Comparison of ENCODE assay signal across 14 cellular contexts in the genomic region with DNA sequence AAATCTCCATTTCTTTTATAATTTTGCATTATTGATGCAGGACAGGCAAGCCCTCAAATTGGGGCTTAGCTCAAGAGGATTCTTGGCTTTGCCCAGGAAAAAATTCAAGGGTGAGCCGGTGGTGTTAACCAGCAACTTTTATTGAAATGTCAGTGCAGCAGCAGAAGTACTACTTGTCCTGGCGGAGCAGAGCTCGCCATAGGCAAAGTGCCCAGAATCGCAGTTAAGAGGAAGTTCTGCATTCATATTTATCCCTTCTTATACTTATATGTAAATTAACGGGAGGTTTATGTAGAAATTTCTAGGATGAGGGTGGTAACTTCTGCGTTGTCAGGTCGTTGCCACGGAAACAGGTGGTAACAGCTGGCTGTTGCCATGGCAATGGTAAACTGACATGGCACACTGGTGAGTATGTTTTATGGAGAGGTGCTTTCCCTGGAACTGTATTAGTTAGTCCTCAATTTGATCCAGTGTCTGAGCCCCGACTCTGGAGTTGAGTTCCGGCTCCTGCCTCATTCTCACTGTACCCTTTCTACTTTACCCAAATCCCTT.
A peak's percentile ranks its signal among the peaks of the same experiment; 100 is the strongest.
DNase-seq lines count a peak whose midpoint lies in the region; ATAC-seq and TF ChIP-seq lines count a peak whose summit lies in the region.
"Had no signal": no experiment of that assay in that cellular context is flagged by ENCODE, and none has a peak within 500 bp of the region (broad histone marks: within the 10 kb centered on the region; RNA-seq: fewer than 3 reads in every experiment).

No MANE protein-coding gene starts in this region.

- H3K4me3 Mint-ChIP-seq in stimulated activated naive CD8-positive, alpha-beta T cell treated with anti-CD3 and anti-CD28 coated beads, Interleukin-15, amount 100 ng/mL, for 72 hours: no peak overlapping the region
- H3K4me3 Mint-ChIP-seq: stimulated activated effector memory CD8-positive, alpha-beta T cell treated with anti-CD3 and anti-CD28 coated beads, Interleukin-12 subunit alpha, Interleukin-12 subunit beta, amount 100 ng/mL, for 72 hours had no signal

- H3K4me3 ChIP-seq in kidney epithelial cell (ENCODE audit: low read depth, low read length) (no peak overlapping the region), adrenal gland (no peak overlapping the region)

- peaks cover 0 to 6% (median 0%) of the 10 kb centered on the region in 3 donors for H3K9me3 ChIP-seq in adrenal gland (replicated peaks in 1 of 3)

- peak; percentile 9 for DNase-seq in COR-L47 (lab: John Stamatoyannopoulos, UW)
- DNase-seq in NCI-H1092 (lab: John Stamatoyannopoulos, UW): peak; percentile 52
- DNase-seq in cerebellar cortex (ENCODE audit: low spot score): peak; percentile 4
- peak; percentile 0 for DNase-seq in kidney epithelial cell (ENCODE audit: low read depth)
- DNase-seq in adrenal gland: no peak
- DNase-seq in left colon: no peak
- no peak for DNase-seq in stimulated activated naive CD8-positive, alpha-beta T cell treated with anti-CD3 and anti-CD28 coated beads, Interleukin-15, amount 100 ng/mL, for 72 hours
- DNase-seq: activated T-cell treated with anti-CD3 and anti-CD28 coated beads, Interleukin-2, amount 50 U/mL, for 1 hour; DMS79 treated with DMSO at 0.1 percent for 48 hours; NCI-H1417 treated with DMSO at 0.1 percent for 48 hours; stimulated activated CD4-positive, alpha-beta T cell treated with anti-CD3 and anti-CD28 coated beads, Interleukin-2, amount 100 ng/mL, for 48 hours had no signal

- H3K4me1 ChIP-seq in adrenal gland (replicated peaks in 1 of 2): no peaks in the 10 kb centered on the region

- ATAC-seq in left colon (no peak), HG02610 (IDR thresholded peaks at IDR 0.05; ENCODE audit: unreplicated experiment) (no peak)
- no peak for ATAC-seq in stimulated activated naive CD8-positive, alpha-beta T cell treated with anti-CD3 and anti-CD28 coated beads, Interleukin-15, amount 100 ng/mL, for 72 hours
- ATAC-seq: HCT116; stimulated activated effector memory CD8-positive, alpha-beta T cell treated with anti-CD3 and anti-CD28 coated beads, Interleukin-12 subunit alpha, Interleukin-12 subunit beta, amount 100 ng/mL, for 72 hours had no signal

- no peaks in the 10 kb centered on the region for H3K4me1 Mint-ChIP-seq in stimulated activated naive CD8-positive, alpha-beta T cell treated with anti-CD3 and anti-CD28 coated beads, Interleukin-15, amount 100 ng/mL, for 72 hours
- H3K4me1 Mint-ChIP-seq: stimulated activated effector memory CD8-positive, alpha-beta T cell treated with anti-CD3 and anti-CD28 coated beads, Interleukin-12 subunit alpha, Interleukin-12 subunit beta, amount 100 ng/mL, for 72 hours had no signal

- H3K27me3 ChIP-seq in kidney epithelial cell (ENCODE audit: control insufficient read depth, insufficient read depth, low read length) (no peaks in the 10 kb centered on the region), adrenal gland (no peaks in the 10 kb centered on the region)

- intact Hi-C loops in adrenal gland (cut with DNase I): no loop called here
- intact Hi-C loops in left colon (cut with DNase I, micrococcal nuclease): no loop called here

- H3K9me3 Mint-ChIP-seq in stimulated activated naive CD8-positive, alpha-beta T cell treated with anti-CD3 and anti-CD28 coated beads, Interleukin-15, amount 100 ng/mL, for 72 hours: peaks cover 0 to 17% of the 10 kb centered on the region in 2 donors

- no peaks in the 10 kb centered on the region for H3K27me3 Mint-ChIP-seq in stimulated activated naive CD8-positive, alpha-beta T cell treated with anti-CD3 and anti-CD28 coated beads, Interleukin-15, amount 100 ng/mL, for 72 hours

- no peak overlapping the region for H3K27ac Mint-ChIP-seq in stimulated activated naive CD8-positive, alpha-beta T cell treated with anti-CD3 and anti-CD28 coated beads, Interleukin-15, amount 100 ng/mL, for 72 hours
- H3K27ac Mint-ChIP-seq: stimulated activated effector memory CD8-positive, alpha-beta T cell treated with anti-CD3 and anti-CD28 coated beads, Interleukin-12 subunit alpha, Interleukin-12 subunit beta, amount 100 ng/mL, for 72 hours had no signal

- WGBS in adrenal gland, 4 donors: 64 to 72% (median 72%) methylated on average over 10 of the region's 10 CpGs

- no peaks in the 10 kb centered on the region for H3K36me3 ChIP-seq in kidney epithelial cell (ENCODE audit: control insufficient read depth, insufficient read depth, low read length)
- no peaks in the 10 kb centered on the region for H3K36me3 ChIP-seq in adrenal gland (replicated peaks in 1 of 2)

- TF ChIP-seq CTCF in kidney epithelial cell (IDR thresholded peaks at IDR 0.05; ENCODE audit: insufficient read depth, low read length, poor library complexity, severe bottlenecking): no peak
- no peak for TF ChIP-seq CTCF in adrenal gland (IDR thresholded peaks at IDR 0.05)

- H3K27ac ChIP-seq in adrenal gland: no peak overlapping the region

- no peak for TF ChIP-seq POLR2A in adrenal gland (IDR thresholded peaks at IDR 0.05)

Comparison
In these comparisons a context has a peak if more than half of its experiments do, and no peak if none do; other contexts are left out.
1. DNase-seq: peak in COR-L47 (single experiment), NCI-H1092 (single experiment), cerebellar cortex (single experiment) and kidney epithelial cell (single experiment); none in adrenal gland (0 of 7), left colon (0 of 2) and stimulated activated naive CD8-positive, alpha-beta T cell treated with anti-CD3 and anti-CD28 coated beads, Interleukin-15, amount 100 ng/mL, for 72 hours (0 of 2).